26 cellular contexts compared by ENCODE assay signal in the genomic region with DNA sequence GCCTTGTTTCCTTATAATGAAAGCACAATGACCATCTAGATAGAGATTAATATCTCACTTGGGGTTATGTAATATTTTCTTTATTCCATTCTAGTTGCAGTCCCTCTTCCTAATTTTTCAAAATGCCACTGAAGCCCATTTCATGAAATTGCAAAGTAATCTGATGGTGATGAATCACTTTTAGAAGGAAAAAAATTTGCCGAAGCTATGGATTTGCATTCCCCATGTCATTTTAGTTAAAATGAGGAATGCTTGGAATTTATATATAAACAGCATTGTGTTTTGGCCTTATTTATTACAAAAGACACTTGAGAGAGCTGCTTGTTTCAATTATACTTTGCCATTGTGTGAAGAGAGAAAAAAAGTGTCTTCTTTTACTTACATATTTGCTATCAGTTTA.
"Had no signal": no experiment of that assay in that cellular context is flagged by ENCODE, and none has a peak within 500 bp of the region (broad histone marks: within the 10 kb centered on the region; RNA-seq: fewer than 3 reads in every experiment).

No MANE protein-coding gene starts in this region.

- H3K9me3 Mint-ChIP-seq: neural progenitor cell, type B pancreatic cell had no signal

- H2AFZ ChIP-seq: neural progenitor cell had no signal

- DNase-seq: colonic mucosa; dermis blood vessel endothelial cell; effector memory CD4-positive, alpha-beta T cell; erythroblast; esophagus squamous epithelium; foreskin fibroblast; gastrocnemius medialis; head of caudate nucleus; left cardiac atrium; left lung; mesenchymal stem cell; midbrain; naive thymus-derived CD4-positive, alpha-beta T cell; stimulated activated CD4-positive, alpha-beta T cell treated with anti-CD3 and anti-CD28 coated beads, Interleukin-2, amount 100 ng/mL, for 24 hours; stimulated activated CD4-positive, alpha-beta T cell treated with anti-CD3 and anti-CD28 coated beads, Interleukin-4, amount 100 ng/mL, for 24 hours; stimulated activated naive CD8-positive, alpha-beta T cell treated with anti-CD3 and anti-CD28 coated beads, Interleukin-15, Interleukin-2, amounts not matched to agents 100 U/mL and 50 U/mL, for 24 hours; substantia nigra; testis; tibial artery had no signal

- H3K4me1 ChIP-seq: colonic mucosa, esophagus squamous epithelium, gastrocnemius medialis, left lung, neural progenitor cell, prostate gland, right atrium auricular region, testis, tibial artery had no signal

- H3K27me3 Mint-ChIP-seq: naive thymus-derived CD4-positive, alpha-beta T cell; type B pancreatic cell had no signal

- H3K4me1 Mint-ChIP-seq: stimulated activated effector memory CD8-positive, alpha-beta T cell treated with anti-CD3 and anti-CD28 coated beads, Interleukin-12 subunit alpha, Interleukin-12 subunit beta, amount 100 ng/mL, for 72 hours had no signal

- ATAC-seq: gastrocnemius medialis; left cardiac atrium; left lung; naive thymus-derived CD4-positive, alpha-beta T cell; sciatic nerve; stimulated activated effector memory CD8-positive, alpha-beta T cell treated with anti-CD3 and anti-CD28 coated beads, Interleukin-12 subunit alpha, Interleukin-12 subunit beta, amount 100 ng/mL, for 72 hours; stimulated activated naive CD8-positive, alpha-beta T cell treated with anti-CD3 and anti-CD28 coated beads, Interleukin-15, Interleukin-2, amounts not matched to agents 100 U/mL and 50 U/mL, for 24 hours had no signal

- H3K4me2 ChIP-seq: neural progenitor cell had no signal

- H3K9me3 ChIP-seq: colonic mucosa, esophagus squamous epithelium, gastrocnemius medialis, left lung, prostate gland, right atrium auricular region, testis, tibial artery had no signal

- H3K4me3 ChIP-seq: colonic mucosa, esophagus squamous epithelium, gastrocnemius medialis, left lung, neural progenitor cell, prostate gland, right atrium auricular region, testis, tibial artery had no signal

- H3K27ac Mint-ChIP-seq: naive thymus-derived CD4-positive, alpha-beta T cell; neural progenitor cell; stimulated activated effector memory CD8-positive, alpha-beta T cell treated with anti-CD3 and anti-CD28 coated beads, Interleukin-12 subunit alpha, Interleukin-12 subunit beta, amount 100 ng/mL, for 72 hours; type B pancreatic cell had no signal

- H3K9ac ChIP-seq: neural progenitor cell had no signal

- H3K36me3 Mint-ChIP-seq: naive thymus-derived CD4-positive, alpha-beta T cell; neural progenitor cell; stimulated activated effector memory CD8-positive, alpha-beta T cell treated with anti-CD3 and anti-CD28 coated beads, Interleukin-12 subunit alpha, Interleukin-12 subunit beta, amount 100 ng/mL, for 72 hours; type B pancreatic cell had no signal

- H3K4me3 Mint-ChIP-seq: naive thymus-derived CD4-positive, alpha-beta T cell; nephron; neural progenitor cell; stimulated activated effector memory CD8-positive, alpha-beta T cell treated with anti-CD3 and anti-CD28 coated beads, Interleukin-12 subunit alpha, Interleukin-12 subunit beta, amount 100 ng/mL, for 72 hours; type B pancreatic cell had no signal

- H3K27me3 ChIP-seq: colonic mucosa, esophagus squamous epithelium, gastrocnemius medialis, left lung, neural progenitor cell, right atrium auricular region, testis, tibial artery had no signal

- H3K27ac ChIP-seq: colonic mucosa, esophagus squamous epithelium, gastrocnemius medialis, left lung, neural progenitor cell, prostate gland, right atrium auricular region, testis, tibial artery had no signal

- H3K36me3 ChIP-seq: colonic mucosa, esophagus squamous epithelium, gastrocnemius medialis, left lung, neural progenitor cell, prostate gland, right atrium auricular region, tibial artery had no signal
